Comparison of ENCODE assay signal across 8 cellular contexts in the genomic region with DNA sequence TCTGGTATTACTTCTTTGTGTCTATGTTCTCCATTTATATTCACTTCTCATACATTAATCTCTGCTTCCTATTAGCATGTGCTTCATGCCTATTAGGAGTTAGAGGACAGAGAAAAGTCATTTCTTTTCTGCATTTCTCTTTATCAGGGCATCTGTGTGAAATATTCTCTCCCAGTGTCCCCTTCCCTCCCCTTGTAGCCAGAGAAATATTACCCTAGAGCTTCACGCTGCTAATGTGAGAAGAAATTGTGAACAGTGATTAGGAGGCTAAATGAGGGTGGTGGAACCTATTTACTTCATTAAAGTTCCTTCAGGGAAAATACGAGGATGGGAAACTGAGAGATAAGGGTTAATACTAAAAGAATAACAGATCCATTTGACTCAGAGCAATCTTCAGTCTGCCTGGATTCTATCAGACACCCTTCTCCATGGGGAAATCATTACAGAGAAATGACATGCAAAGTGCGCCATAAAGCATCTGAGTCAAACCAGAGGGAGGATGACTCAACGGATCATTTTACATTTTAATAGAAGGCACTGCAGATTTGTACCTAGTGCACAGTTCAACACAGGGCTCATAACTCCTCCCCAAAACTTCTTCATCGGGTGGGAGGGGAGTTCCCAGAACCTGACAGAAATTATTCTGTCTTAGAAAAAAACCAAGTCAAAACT.
DNase-seq lines count a peak whose midpoint lies in the region; ATAC-seq and TF ChIP-seq lines count a peak whose summit lies in the region.

No MANE protein-coding gene starts in this region.

- no peaks in the 10 kb centered on the region for H3K27me3 Mint-ChIP-seq in memory B cell
- H3K27me3 Mint-ChIP-seq in CD14-positive monocyte (ENCODE audit: low read depth in 3 of 3) = no peaks in the 10 kb centered on the region

- ATAC-seq in memory B cell (ENCODE audit: low read depth) (peak; percentile 47), GM21576 (IDR thresholded peaks at IDR 0.05; ENCODE audit: unreplicated experiment) (no peak), GM18868 (IDR thresholded peaks at IDR 0.05; ENCODE audit: unreplicated experiment) (no peak)

- H3K36me3 Mint-ChIP-seq in memory B cell (peaks cover 30% of the 10 kb centered on the region), CD14-positive monocyte (no peaks in the 10 kb centered on the region)

- TF ChIP-seq CTCF in AG04449 (IDR thresholded peaks at IDR 0.05; ENCODE audit: insufficient read depth, low read length, missing control alignments) (no peak), CD14-positive monocyte (IDR thresholded peaks at IDR 0.05) (no peak)

- CTCF ChIA-PET in AG04449 (lab: Yijun Ruan, JAX) = no interaction called here

- H3K4me3 Mint-ChIP-seq in memory B cell = no peak overlapping the region
- no peak overlapping the region for H3K4me3 Mint-ChIP-seq in CD14-positive monocyte

- DNase-seq in AG04449 (ENCODE audit: low read depth, low spot score) = peak; percentile 73
- peak; percentile 56 for DNase-seq in HPDE6-E6E7 (ENCODE audit: extremely low spot score)
- peak; percentile 23 for DNase-seq in activated T-helper 9 cell treated with anti-CD3 and anti-CD28 coated beads, Interleukin-2, amount 50 U/mL, for 16 hours (ENCODE audit: low read depth)
- DNase-seq in memory B cell (ENCODE audit: low spot score in 2 of 2) = no peak
- no peak for DNase-seq in CD14-positive monocyte (ENCODE audit: low spot score)
- no peak for DNase-seq in HuH-7 (ENCODE audit: low spot score)

- H3K27ac Mint-ChIP-seq in memory B cell = peak overlapping the region; percentile 61
- no peak overlapping the region for H3K27ac Mint-ChIP-seq in CD14-positive monocyte

- H3K4me3 ChIP-seq in AG04449 (ENCODE audit: low read depth, low read length) = no peak overlapping the region

- no peaks in the 10 kb centered on the region for H3K9me3 Mint-ChIP-seq in memory B cell
- peaks cover 0 to 3% (median 1%) of the 10 kb centered on the region in 7 donors for H3K9me3 Mint-ChIP-seq in CD14-positive monocyte

- POLR2A ChIA-PET in AG04449 (lab: Yijun Ruan, JAX) = no interaction called here

- H3K4me1 Mint-ChIP-seq in memory B cell = peaks cover 45% of the 10 kb centered on the region
- H3K4me1 Mint-ChIP-seq in CD14-positive monocyte = peaks cover 4% of the 10 kb centered on the region

- intact Hi-C loops in CD14-positive monocyte (cut with micrococcal nuclease) = no loop called here

Comparison
In these comparisons a context has a peak if more than half of its experiments do, and no peak if none do; other contexts are left out.
1. DNase-seq: peak in AG04449 (single experiment), HPDE6-E6E7 (single experiment) and activated T-helper 9 cell treated with anti-CD3 and anti-CD28 coated beads, Interleukin-2, amount 50 U/mL, for 16 hours (single experiment); none in memory B cell (0 of 2), CD14-positive monocyte (single experiment) and HuH-7 (single experiment).